2 cellular contexts compared by ENCODE assay signal in the genomic region with DNA sequence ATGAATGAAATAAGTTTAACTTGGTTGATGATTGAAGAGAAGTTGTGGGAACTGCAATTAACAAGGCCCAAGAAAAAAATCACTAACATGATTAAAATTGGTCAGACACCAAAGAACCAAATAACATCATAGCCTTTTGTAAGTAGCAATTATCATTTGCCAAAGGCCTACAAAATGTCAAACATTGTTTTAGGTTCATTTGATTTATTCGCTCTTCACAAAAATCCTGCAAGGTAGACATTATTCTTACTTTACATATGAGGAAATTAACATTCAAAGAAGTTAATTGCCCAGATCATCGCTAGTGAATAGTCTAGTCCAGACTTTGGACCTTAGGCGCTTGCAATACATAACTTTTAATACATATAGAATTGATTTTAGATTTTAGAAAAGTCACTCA.
TF ChIP-seq lines count a peak whose summit lies in the region.

No MANE protein-coding gene starts in this region.

TF ChIP-seq in A549, 52 proteins besides CTCF, POLR2A, EP300 and RAD21:
- peak; percentile 36 for TF ChIP-seq MAFK (IDR thresholded peaks at IDR 0.05; ENCODE audit: partially characterized antibody)
- no peak for TF ChIP-seq CBX2 (IDR thresholded peaks at IDR 0.05; ENCODE audit: borderline replicate concordance, low read depth)
- TF ChIP-seq ESRRA (IDR thresholded peaks at IDR 0.05; ENCODE audit: borderline replicate concordance, low read length): no peak

TF ChIP-seq in GM12878, 131 proteins besides CTCF, POLR2A, EP300 and RAD21:
- TF ChIP-seq CREM (IDR thresholded peaks at IDR 0.05; ENCODE audit: low read depth) (no peak), MYC (IDR thresholded peaks at IDR 0.05; ENCODE audit: insufficient read depth, insufficient read length, insufficient replicate concordance, low read length, severe bottlenecking) (no peak), TCF7 (IDR thresholded peaks at IDR 0.05; ENCODE audit: borderline replicate concordance) (no peak), ASH2L (IDR thresholded peaks at IDR 0.05; ENCODE audit: borderline replicate concordance, low read depth) (no peak), SRF (IDR thresholded peaks at IDR 0.05; ENCODE audit: low read depth in 2 of 2, low read length in 2 of 2) (no peak), STAT1 (conservative IDR thresholded peaks at IDR 0.05) (no peak), YY1 (IDR thresholded peaks at IDR 0.05; ENCODE audit: low read depth, low read length) (no peak), IRF4 (IDR thresholded peaks at IDR 0.05; ENCODE audit: low read depth, low read length) (no peak), TCF12 (IDR thresholded peaks at IDR 0.05; ENCODE audit: low read depth, low read length) (no peak), FOS (IDR thresholded peaks at IDR 0.05; ENCODE audit: borderline replicate concordance, extremely low read depth, insufficient read length) (no peak), SREBF2 (IDR thresholded peaks at IDR 0.05; ENCODE audit: low read length) (no peak), BMI1 (IDR thresholded peaks at IDR 0.05; ENCODE audit: borderline replicate concordance) (no peak), JUNB (IDR thresholded peaks at IDR 0.05) (no peak), ZNF217 (IDR thresholded peaks at IDR 0.05) (no peak), ZNF274 (IDR thresholded peaks at IDR 0.05; ENCODE audit: insufficient read depth, insufficient read length) (no peak), HCFC1 (IDR thresholded peaks at IDR 0.05; ENCODE audit: low read length) (no peak)
- TF ChIP-seq, protein P1, sequence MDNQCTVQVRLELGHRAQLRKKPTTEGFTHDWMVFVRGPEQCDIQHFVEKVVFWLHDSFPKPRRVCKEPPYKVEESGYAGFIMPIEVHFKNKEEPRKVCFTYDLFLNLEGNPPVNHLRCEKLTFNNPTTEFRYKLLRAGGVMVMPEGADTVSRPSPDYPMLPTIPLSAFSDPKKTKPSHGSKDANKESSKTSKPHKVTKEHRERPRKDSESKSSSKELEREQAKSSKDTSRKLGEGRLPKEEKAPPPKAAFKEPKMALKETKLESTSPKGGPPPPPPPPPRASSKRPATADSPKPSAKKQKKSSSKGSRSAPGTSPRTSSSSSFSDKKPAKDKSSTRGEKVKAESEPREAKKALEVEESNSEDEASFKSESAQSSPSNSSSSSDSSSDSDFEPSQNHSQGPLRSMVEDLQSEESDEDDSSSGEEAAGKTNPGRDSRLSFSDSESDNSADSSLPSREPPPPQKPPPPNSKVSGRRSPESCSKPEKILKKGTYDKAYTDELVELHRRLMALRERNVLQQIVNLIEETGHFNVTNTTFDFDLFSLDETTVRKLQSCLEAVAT (IDR thresholded peaks at IDR 0.05): no peak
- TF ChIP-seq, protein P2, sequence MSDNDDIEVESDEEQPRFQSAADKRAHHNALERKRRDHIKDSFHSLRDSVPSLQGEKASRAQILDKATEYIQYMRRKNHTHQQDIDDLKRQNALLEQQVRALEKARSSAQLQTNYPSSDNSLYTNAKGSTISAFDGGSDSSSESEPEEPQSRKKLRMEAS (IDR thresholded peaks at IDR 0.05; ENCODE audit: low read depth, low read length): no peak
- TF ChIP-seq, protein P3, sequence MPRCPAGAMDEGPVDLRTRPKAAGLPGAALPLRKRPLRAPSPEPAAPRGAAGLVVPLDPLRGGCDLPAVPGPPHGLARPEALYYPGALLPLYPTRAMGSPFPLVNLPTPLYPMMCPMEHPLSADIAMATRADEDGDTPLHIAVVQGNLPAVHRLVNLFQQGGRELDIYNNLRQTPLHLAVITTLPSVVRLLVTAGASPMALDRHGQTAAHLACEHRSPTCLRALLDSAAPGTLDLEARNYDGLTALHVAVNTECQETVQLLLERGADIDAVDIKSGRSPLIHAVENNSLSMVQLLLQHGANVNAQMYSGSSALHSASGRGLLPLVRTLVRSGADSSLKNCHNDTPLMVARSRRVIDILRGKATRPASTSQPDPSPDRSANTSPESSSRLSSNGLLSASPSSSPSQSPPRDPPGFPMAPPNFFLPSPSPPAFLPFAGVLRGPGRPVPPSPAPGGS (IDR thresholded peaks at IDR 0.05; ENCODE audit: borderline replicate concordance, insufficient read depth, low read depth, low read length, poor library complexity, severe bottlenecking): no peak
- TF ChIP-seq, protein P4, sequence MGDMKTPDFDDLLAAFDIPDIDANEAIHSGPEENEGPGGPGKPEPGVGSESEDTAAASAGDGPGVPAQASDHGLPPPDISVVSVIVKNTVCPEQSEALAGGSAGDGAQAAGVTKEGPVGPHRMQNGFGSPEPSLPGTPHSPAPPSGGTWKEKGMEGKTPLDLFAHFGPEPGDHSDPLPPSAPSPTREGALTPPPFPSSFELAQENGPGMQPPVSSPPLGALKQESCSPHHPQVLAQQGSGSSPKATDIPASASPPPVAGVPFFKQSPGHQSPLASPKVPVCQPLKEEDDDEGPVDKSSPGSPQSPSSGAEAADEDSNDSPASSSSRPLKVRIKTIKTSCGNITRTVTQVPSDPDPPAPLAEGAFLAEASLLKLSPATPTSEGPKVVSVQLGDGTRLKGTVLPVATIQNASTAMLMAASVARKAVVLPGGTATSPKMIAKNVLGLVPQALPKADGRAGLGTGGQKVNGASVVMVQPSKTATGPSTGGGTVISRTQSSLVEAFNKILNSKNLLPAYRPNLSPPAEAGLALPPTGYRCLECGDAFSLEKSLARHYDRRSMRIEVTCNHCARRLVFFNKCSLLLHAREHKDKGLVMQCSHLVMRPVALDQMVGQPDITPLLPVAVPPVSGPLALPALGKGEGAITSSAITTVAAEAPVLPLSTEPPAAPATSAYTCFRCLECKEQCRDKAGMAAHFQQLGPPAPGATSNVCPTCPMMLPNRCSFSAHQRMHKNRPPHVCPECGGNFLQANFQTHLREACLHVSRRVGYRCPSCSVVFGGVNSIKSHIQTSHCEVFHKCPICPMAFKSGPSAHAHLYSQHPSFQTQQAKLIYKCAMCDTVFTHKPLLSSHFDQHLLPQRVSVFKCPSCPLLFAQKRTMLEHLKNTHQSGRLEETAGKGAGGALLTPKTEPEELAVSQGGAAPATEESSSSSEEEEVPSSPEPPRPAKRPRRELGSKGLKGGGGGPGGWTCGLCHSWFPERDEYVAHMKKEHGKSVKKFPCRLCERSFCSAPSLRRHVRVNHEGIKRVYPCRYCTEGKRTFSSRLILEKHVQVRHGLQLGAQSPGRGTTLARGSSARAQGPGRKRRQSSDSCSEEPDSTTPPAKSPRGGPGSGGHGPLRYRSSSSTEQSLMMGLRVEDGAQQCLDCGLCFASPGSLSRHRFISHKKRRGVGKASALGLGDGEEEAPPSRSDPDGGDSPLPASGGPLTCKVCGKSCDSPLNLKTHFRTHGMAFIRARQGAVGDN (IDR thresholded peaks at IDR 0.05): no peak
